In the genomic region with DNA sequence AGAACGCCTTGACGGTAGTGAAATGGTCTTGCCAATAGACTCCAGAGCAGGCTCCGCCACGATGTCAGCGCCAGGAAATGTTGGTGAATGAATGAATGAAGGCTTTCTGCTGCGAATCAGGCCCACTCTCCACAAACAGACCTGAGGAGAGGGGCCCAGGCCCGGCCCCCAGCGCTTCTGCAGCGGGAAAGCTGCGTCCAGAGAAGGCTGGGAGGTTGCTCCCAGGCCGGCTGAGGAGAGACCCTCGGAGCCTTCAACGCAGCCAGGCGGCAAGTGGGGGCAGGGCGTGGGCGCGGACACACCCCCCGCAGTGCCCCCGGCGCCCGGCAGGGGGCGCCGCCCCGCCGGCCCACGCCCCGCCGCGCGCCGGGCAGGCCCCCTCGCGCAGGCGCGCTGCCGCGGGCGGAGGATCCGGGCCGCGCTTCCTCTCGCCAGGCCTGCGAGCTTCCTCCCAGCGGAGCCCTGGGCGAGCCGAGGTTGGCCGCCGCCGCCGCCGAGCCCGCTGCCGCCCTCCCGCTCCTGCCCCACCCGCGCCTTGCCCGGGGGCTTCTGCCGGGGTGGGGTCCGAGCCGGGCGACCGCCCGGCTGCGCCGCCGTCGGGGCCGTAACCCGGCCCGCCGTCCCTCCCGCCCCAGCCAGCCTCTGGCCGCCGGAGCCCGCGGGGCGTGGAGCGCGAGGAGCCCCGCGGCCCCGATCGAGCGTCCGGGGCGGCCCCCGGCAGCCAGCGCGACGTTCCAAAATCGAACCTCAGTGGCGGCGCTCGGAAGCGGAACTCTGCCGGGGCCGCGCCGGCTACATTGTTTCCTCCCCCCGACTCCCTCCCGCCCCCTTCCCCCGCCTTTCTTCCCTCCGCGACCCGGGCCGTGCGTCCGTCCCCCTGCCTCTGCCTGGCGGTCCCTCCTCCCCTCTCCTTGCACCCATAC, we compare ENCODE assay signal across 8 cellular contexts. TPM values are rescaled to one million over a fixed set of nuclear protein-coding genes. Genes with fewer than 3 reads are reported as not detected.
A peak's percentile ranks its signal among the peaks of the same experiment; 100 is the strongest.
DNase-seq lines count a peak whose midpoint lies in the region; ATAC-seq lines count a peak whose summit lies in the region.

Gene CSK, plus strand, starts transcription at position 408 of the 923 bp plus-strand sequence. CDS start 16,218 bp downstream, outside the sequence.

- ATAC-seq in HG02943 (IDR thresholded peaks at IDR 0.05; ENCODE audit: low read depth, unreplicated experiment): peak; percentile 28

- peaks cover 32% of the 10 kb centered on the region for H3K79me1 ChIP-seq in mesendoderm (ENCODE audit: low read length)

- no peaks in the 10 kb centered on the region for H3K36me3 ChIP-seq in mesendoderm (ENCODE audit: control insufficient read depth, insufficient read depth, low read length)

- peak within 1 kb of the TSS; percentile 52 for H2BK120ac ChIP-seq in mesendoderm (ENCODE audit: low read depth, low read length)

- H3K4me3 ChIP-seq in mesendoderm (ENCODE audit: low read length): peak within 1 kb of the TSS; percentile 89

- DNase-seq in NCI-H1436 (lab: John Stamatoyannopoulos, UW): peak; percentile 67
- no peak for DNase-seq in NCI-H1436 treated with DMSO at 0.1 percent for 48 hours (lab: John Stamatoyannopoulos, UW)
- DNase-seq in NCI-H82 treated with DMSO at 0.1 percent for 48 hours (lab: John Stamatoyannopoulos, UW; ENCODE audit: unreplicated experiment): peak; percentile 15
- peak; percentile 76 for DNase-seq in activated CD8-positive, alpha-beta memory T cell treated with anti-CD3 and anti-CD28 coated beads, Interleukin-2, amount 50 U/mL, for 4 hours
- DNase-seq in mesendoderm: peak; percentile 69
- DNase-seq in stimulated activated CD8-positive, alpha-beta memory T cell treated with anti-CD3 and anti-CD28 coated beads, Interleukin-4, amount 100 ng/mL, for 24 hours (ENCODE audit: low read depth): peak; percentile 66

- no peak within 1 kb of the TSS for H3K23ac ChIP-seq in mesendoderm (ENCODE audit: low read length)

- peak within 1 kb of the TSS; percentile 95 for H3K56ac ChIP-seq in mesendoderm (ENCODE audit: low read length)

- H4K8ac ChIP-seq in mesendoderm (ENCODE audit: low read depth, low read length): peak within 1 kb of the TSS; percentile 83

- no peak within 1 kb of the TSS for H4K5ac ChIP-seq in mesendoderm (ENCODE audit: low read length)

- peaks cover 29% of the 10 kb centered on the region for H3K79me2 ChIP-seq in mesendoderm (ENCODE audit: control insufficient read depth, insufficient read depth, low read length)

- H3K27me3 ChIP-seq in mesendoderm (ENCODE audit: insufficient read depth, low read length, poor library complexity): no peaks in the 10 kb centered on the region

- no peak within 1 kb of the TSS for H2BK5ac ChIP-seq in mesendoderm (ENCODE audit: low read length)

- peaks cover 14% of the 10 kb centered on the region for H3K4me1 ChIP-seq in mesendoderm (ENCODE audit: control insufficient read depth, low read depth, low read length)

- no peak within 1 kb of the TSS for H2BK15ac ChIP-seq in mesendoderm (replicated peaks; ENCODE audit: low read depth)

- H3K27ac ChIP-seq in mesendoderm (ENCODE audit: low read depth, low read length): peak within 1 kb of the TSS; percentile 85

- no peak within 1 kb of the TSS for H2AK5ac ChIP-seq in mesendoderm (ENCODE audit: low read length)

- H3K4me2 ChIP-seq in mesendoderm (ENCODE audit: low read length): peak within 1 kb of the TSS; percentile 98

- WGBS in mesendoderm (ENCODE audit: extremely low coverage, insufficient coverage, low lambda C conversion rate): no CpG with 5 or more reads among the region's 109 CpGs

- H3K9ac ChIP-seq in mesendoderm (ENCODE audit: low read length): peak within 1 kb of the TSS; percentile 75

- peak within 1 kb of the TSS; percentile 94 for H3K4ac ChIP-seq in mesendoderm (ENCODE audit: low read depth, low read length)

- peak within 1 kb of the TSS; percentile 97 for H3K18ac ChIP-seq in mesendoderm (ENCODE audit: low read length)

- in situ Hi-C loops in endometrial microvascular endothelial cells (cut with HindIII; ENCODE audit: inconsistent ontology term, low pct_unique_long_range_greater_than_20kb, low sequenced_read_pairs): no loop called here

RNA-seq across cellular contexts. Expression of gene CSK, which starts in this region (rescaled TPM):
- 35.7 TPM for total RNA-seq in endometrial microvascular endothelial cells (ENCODE audit: inconsistent ontology term)
- 26.0 TPM for polyA plus RNA-seq in mesendoderm (2013, experiment 1 of 2)
- 26.9 TPM for polyA plus RNA-seq in mesendoderm (2013, experiment 2 of 2)
